Comparison of ENCODE assay signal across 38 cellular contexts in genomic region chr6:49982046-49982445, GRCh38. TPM values are rescaled to one million over a fixed set of nuclear protein-coding genes. Genes with fewer than 3 reads are reported as not detected.
"Had no signal": no experiment of that assay in that cellular context is flagged by ENCODE, and none has a peak within 500 bp of the region (broad histone marks: within the 10 kb centered on the region; RNA-seq: fewer than 3 reads in every experiment).

No MANE protein-coding gene starts in this region.

- H3K36me3 Mint-ChIP-seq: activated CD4-positive, alpha-beta memory T cell treated with anti-CD3 and anti-CD28 coated beads for 36 hours; activated naive CD4-positive, alpha-beta T cell treated with anti-CD3 and anti-CD28 coated beads, Interleukin-2, amount 50 U/mL, for 72 hours; activated naive CD8-positive, alpha-beta T cell treated with anti-CD3 and anti-CD28 coated beads for 36 hours had no signal

- ATAC-seq: activated CD8-positive, alpha-beta T cell treated with anti-CD3 and anti-CD28 coated beads for 36 hours; activated naive CD4-positive, alpha-beta T cell treated with anti-CD3 and anti-CD28 coated beads, Interleukin-2, amount 50 U/mL, for 72 hours; activated T-cell treated with anti-CD3 and anti-CD28 coated beads, Interleukin-2, amount 50 U/mL, for 4 hours; activated T-cell treated with anti-CD3 and anti-CD28 coated beads, Interleukin-2, amount 50 U/mL, for 72 hours; activated T-helper 17 cell treated with anti-CD3 and anti-CD28 coated beads, Interleukin-2, amount 50 U/mL, for 72 hours; body of pancreas had no signal

- H3K36me3 ChIP-seq: adrenal gland, brain microvascular endothelial cell, breast epithelium had no signal

- H3K4me1 ChIP-seq: adrenal gland, body of pancreas, breast epithelium had no signal

- H3K9me3 ChIP-seq: adrenal gland, body of pancreas, breast epithelium had no signal

- H3K27me3 Mint-ChIP-seq: activated B cell treated with CpG ODN at 0.5 μM for 24 hours; activated CD4-positive, alpha-beta memory T cell treated with anti-CD3 and anti-CD28 coated beads for 36 hours; activated CD4-positive, alpha-beta T cell treated with anti-CD3 and anti-CD28 coated beads, Interleukin-2, amount 10 ng/mL, durations not matched to agents 24 days and 14 days; activated CD8-positive, alpha-beta T cell treated with anti-CD3 and anti-CD28 coated beads for 36 hours; activated naive CD8-positive, alpha-beta T cell treated with anti-CD3 and anti-CD28 coated beads for 36 hours; activated T-helper 17 cell treated with anti-CD3 and anti-CD28 coated beads, Interleukin-2, amount 50 U/mL, for 72 hours had no signal

- H3K4me1 Mint-ChIP-seq: activated B cell treated with CpG ODN at 0.5 μM for 24 hours had no signal

- H3K4me3 ChIP-seq: adrenal gland, body of pancreas, breast epithelium had no signal

- H3K27me3 ChIP-seq: adrenal gland, body of pancreas, brain microvascular endothelial cell, breast epithelium had no signal

- H3K27ac ChIP-seq: adrenal gland, body of pancreas, brain microvascular endothelial cell, breast epithelium, VCaP had no signal

- H3K9me3 Mint-ChIP-seq: activated B cell treated with CpG ODN at 0.5 μM for 24 hours; activated CD4-positive, alpha-beta T cell treated with anti-CD3 and anti-CD28 coated beads, Interleukin-2, amount 10 ng/mL, durations not matched to agents 24 days and 14 days; activated naive CD4-positive, alpha-beta T cell treated with anti-CD3 and anti-CD28 coated beads for 36 hours; activated naive CD8-positive, alpha-beta T cell treated with anti-CD3 and anti-CD28 coated beads for 36 hours; activated T-helper 1 cell treated with anti-CD3 and anti-CD28 coated beads, Interleukin-12 subunit alpha, Interleukin-12 subunit beta, Interleukin-2, Interleukin-4 antibody, amounts not matched to agents 30 ng/mL and 10 ng/mL and 1 ng/mL, durations not matched to agents 14 hours and 24 hours and 36 hours; activated T-helper 17 cell treated with anti-CD3 and anti-CD28 coated beads, Interleukin-2, amount 50 U/mL, for 72 hours; T-helper 1 cell treated with Interleukin-12 subunit alpha and Interleukin-12 subunit beta and Interleukin-4 antibody, amounts not matched to agents 30 μg/mL and 1 μg/mL, for 36 hours; T-helper 2 cell treated with Interferon-gamma antibody and Interleukin-4, amounts not matched to agents 5 μg/mL and 100 μg/mL, for 36 hours had no signal

- H3K27ac Mint-ChIP-seq: activated B cell treated with CpG ODN at 0.5 μM for 24 hours; activated CD4-positive, alpha-beta memory T cell treated with anti-CD3 and anti-CD28 coated beads for 36 hours; activated CD4-positive, alpha-beta T cell treated with anti-CD3 and anti-CD28 coated beads, Interleukin-2, amount 10 ng/mL, durations not matched to agents 24 days and 14 days; activated CD8-positive, alpha-beta T cell treated with anti-CD3 and anti-CD28 coated beads for 36 hours; activated naive CD4-positive, alpha-beta T cell treated with anti-CD3 and anti-CD28 coated beads for 36 hours; activated naive CD4-positive, alpha-beta T cell treated with anti-CD3 and anti-CD28 coated beads, Interleukin-2, amount 50 U/mL, for 72 hours; activated naive CD8-positive, alpha-beta T cell treated with anti-CD3 and anti-CD28 coated beads for 36 hours; activated T-cell treated with anti-CD3 and anti-CD28 coated beads, Interleukin-2, amount 50 U/mL, for 72 hours; activated T-helper 1 cell treated with anti-CD3 and anti-CD28 coated beads, Interleukin-12 subunit alpha, Interleukin-12 subunit beta, Interleukin-2, Interleukin-4 antibody, amounts not matched to agents 30 ng/mL and 10 ng/mL and 1 ng/mL, durations not matched to agents 14 hours and 24 hours and 36 hours; activated T-helper 17 cell treated with anti-CD3 and anti-CD28 coated beads, Interleukin-2, amount 50 U/mL, for 72 hours; T-helper 1 cell treated with Interleukin-12 subunit alpha and Interleukin-12 subunit beta and Interleukin-4 antibody, amounts not matched to agents 30 μg/mL and 1 μg/mL, for 36 hours; T-helper 2 cell treated with Interferon-gamma antibody and Interleukin-4, amounts not matched to agents 5 μg/mL and 100 μg/mL, for 36 hours had no signal

- H3K4me3 Mint-ChIP-seq: activated B cell treated with CpG ODN at 0.5 μM for 24 hours; activated CD4-positive, alpha-beta memory T cell treated with anti-CD3 and anti-CD28 coated beads for 36 hours; activated CD4-positive, alpha-beta T cell treated with anti-CD3 and anti-CD28 coated beads, Interleukin-2, amount 10 ng/mL, durations not matched to agents 24 days and 14 days; activated CD8-positive, alpha-beta T cell treated with anti-CD3 and anti-CD28 coated beads for 36 hours; activated naive CD4-positive, alpha-beta T cell treated with anti-CD3 and anti-CD28 coated beads for 36 hours; activated naive CD8-positive, alpha-beta T cell treated with anti-CD3 and anti-CD28 coated beads for 36 hours; activated T-cell treated with anti-CD3 and anti-CD28 coated beads, Interleukin-2, amount 50 U/mL, for 4 hours; activated T-cell treated with anti-CD3 and anti-CD28 coated beads, Interleukin-2, amount 50 U/mL, for 72 hours; activated T-helper 1 cell treated with anti-CD3 and anti-CD28 coated beads, Interleukin-12 subunit alpha, Interleukin-12 subunit beta, Interleukin-2, Interleukin-4 antibody, amounts not matched to agents 30 ng/mL and 10 ng/mL and 1 ng/mL, durations not matched to agents 14 hours and 24 hours and 36 hours; activated T-helper 17 cell treated with anti-CD3 and anti-CD28 coated beads, Interleukin-2, amount 50 U/mL, for 72 hours; T-helper 1 cell treated with Interleukin-12 subunit alpha and Interleukin-12 subunit beta and Interleukin-4 antibody, amounts not matched to agents 30 μg/mL and 1 μg/mL, for 36 hours; T-helper 2 cell treated with Interferon-gamma antibody and Interleukin-4, amounts not matched to agents 5 μg/mL and 100 μg/mL, for 36 hours had no signal

- DNase-seq: activated B cell treated with CpG ODN at 0.5 μM for 24 hours; activated CD4-positive, alpha-beta memory T cell treated with anti-CD3 and anti-CD28 coated beads for 36 hours; activated CD4-positive, alpha-beta T cell treated with anti-CD3 and anti-CD28 coated beads for 4 hours; activated CD4-positive, alpha-beta T cell treated with anti-CD3 and anti-CD28 coated beads, Interleukin-2, amount 10 ng/mL, durations not matched to agents 24 days and 14 days; activated CD4-positive, alpha-beta T cell treated with anti-CD3 and anti-CD28 coated beads, Interleukin-2, amount 50 U/mL, for 1 hour; activated CD4-positive, alpha-beta T cell treated with anti-CD3 and anti-CD28 coated beads, Interleukin-2, amount 50 U/mL, for 4 hours; activated CD4-positive, CD25-positive, alpha-beta regulatory T cell treated with anti-CD3 and anti-CD28 coated beads, Interleukin-2, amount 50 U/mL, for 72 hours; activated CD8-positive, alpha-beta memory T cell treated with anti-CD3 and anti-CD28 coated beads, Interleukin-2, amount 50 U/mL, for 4 hours; activated CD8-positive, alpha-beta T cell treated with anti-CD3 and anti-CD28 coated beads for 36 hours; activated effector memory CD4-positive, alpha-beta T cell treated with anti-CD3 and anti-CD28 coated beads, Interleukin-2, amount 50 U/mL, for 16 hours; activated gamma-delta T cell treated with Interleukin-2 at 50 U/mL for 16 hours; activated naive CD4-positive, alpha-beta T cell; activated naive CD4-positive, alpha-beta T cell treated with anti-CD3 and anti-CD28 coated beads for 36 hours; activated naive CD4-positive, alpha-beta T cell treated with anti-CD3 and anti-CD28 coated beads, Interleukin-2, amount 50 U/mL, for 16 hours; activated naive CD8-positive, alpha-beta T cell treated with anti-CD3 and anti-CD28 coated beads for 36 hours; activated T-cell treated with anti-CD3 and anti-CD28 coated beads for 4 hours; activated T-cell treated with anti-CD3 and anti-CD28 coated beads, Interleukin-2, amount 50 U/mL, for 1 hour; activated T-cell treated with anti-CD3 and anti-CD28 coated beads, Interleukin-2, amount 50 U/mL, for 4 hours; activated T-cell treated with anti-CD3 and anti-CD28 coated beads, Interleukin-2, amount 50 U/mL, for 72 hours; adrenal gland; amniotic stem cell; aorta; body of pancreas; brain microvascular endothelial cell; SW 1271; T-helper 1 cell; T-helper 2 cell; T-helper 9 cell had no signal

RNA-seq across cellular contexts. Expression of gene DEFB113, which starts 12.6 kb away (rescaled TPM):
- total RNA-seq: activated B cell treated with CpG ODN at 0.5 μM for 24 hours; activated CD4-positive, alpha-beta memory T cell treated with anti-CD3 and anti-CD28 coated beads for 36 hours; activated CD4-positive, alpha-beta T cell treated with anti-CD3 and anti-CD28 coated beads, Interleukin-2, amount 10 ng/mL, durations not matched to agents 24 days and 14 days; activated CD8-positive, alpha-beta memory T cell treated with anti-CD3 and anti-CD28 coated beads for 36 hours; activated CD8-positive, alpha-beta T cell treated with anti-CD3 and anti-CD28 coated beads for 36 hours; activated naive CD4-positive, alpha-beta T cell treated with anti-CD3 and anti-CD28 coated beads for 36 hours; activated naive CD4-positive, alpha-beta T cell treated with anti-CD3 and anti-CD28 coated beads, Interleukin-2, amount 50 U/mL, for 72 hours; activated naive CD8-positive, alpha-beta T cell treated with anti-CD3 and anti-CD28 coated beads for 36 hours; activated T-cell treated with anti-CD3 and anti-CD28 coated beads, Interleukin-2, amount 50 U/mL, for 4 hours; activated T-cell treated with anti-CD3 and anti-CD28 coated beads, Interleukin-2, amount 50 U/mL, for 72 hours; activated T-helper 1 cell treated with anti-CD3 and anti-CD28 coated beads, Interleukin-12 subunit alpha, Interleukin-12 subunit beta, Interleukin-2, Interleukin-4 antibody, amounts not matched to agents 30 ng/mL and 10 ng/mL and 1 ng/mL, durations not matched to agents 14 hours and 24 hours and 36 hours; activated T-helper 17 cell treated with anti-CD3 and anti-CD28 coated beads, Interleukin-2, amount 50 U/mL, for 72 hours; adrenal gland; aorta; astrocyte; body of pancreas; breast epithelium; cardiac septum had no signal
- polyA plus RNA-seq: adrenal gland, aorta had no signal

RNA-seq across cellular contexts. Expression of gene DEFB114, which starts 18.1 kb away (rescaled TPM):
- total RNA-seq: activated B cell treated with CpG ODN at 0.5 μM for 24 hours; activated CD4-positive, alpha-beta memory T cell treated with anti-CD3 and anti-CD28 coated beads for 36 hours; activated CD4-positive, alpha-beta T cell treated with anti-CD3 and anti-CD28 coated beads, Interleukin-2, amount 10 ng/mL, durations not matched to agents 24 days and 14 days; activated CD8-positive, alpha-beta memory T cell treated with anti-CD3 and anti-CD28 coated beads for 36 hours; activated CD8-positive, alpha-beta T cell treated with anti-CD3 and anti-CD28 coated beads for 36 hours; activated naive CD4-positive, alpha-beta T cell treated with anti-CD3 and anti-CD28 coated beads for 36 hours; activated naive CD4-positive, alpha-beta T cell treated with anti-CD3 and anti-CD28 coated beads, Interleukin-2, amount 50 U/mL, for 72 hours; activated naive CD8-positive, alpha-beta T cell treated with anti-CD3 and anti-CD28 coated beads for 36 hours; activated T-cell treated with anti-CD3 and anti-CD28 coated beads, Interleukin-2, amount 50 U/mL, for 4 hours; activated T-cell treated with anti-CD3 and anti-CD28 coated beads, Interleukin-2, amount 50 U/mL, for 72 hours; activated T-helper 1 cell treated with anti-CD3 and anti-CD28 coated beads, Interleukin-12 subunit alpha, Interleukin-12 subunit beta, Interleukin-2, Interleukin-4 antibody, amounts not matched to agents 30 ng/mL and 10 ng/mL and 1 ng/mL, durations not matched to agents 14 hours and 24 hours and 36 hours; activated T-helper 17 cell treated with anti-CD3 and anti-CD28 coated beads, Interleukin-2, amount 50 U/mL, for 72 hours; adrenal gland; aorta; astrocyte; body of pancreas; breast epithelium; cardiac septum had no signal
- polyA plus RNA-seq: adrenal gland, aorta had no signal

RNA-seq across cellular contexts. Expression of gene DEFB110, which starts 39.7 kb away (rescaled TPM):
- total RNA-seq: activated B cell treated with CpG ODN at 0.5 μM for 24 hours; activated CD4-positive, alpha-beta memory T cell treated with anti-CD3 and anti-CD28 coated beads for 36 hours; activated CD4-positive, alpha-beta T cell treated with anti-CD3 and anti-CD28 coated beads, Interleukin-2, amount 10 ng/mL, durations not matched to agents 24 days and 14 days; activated CD8-positive, alpha-beta memory T cell treated with anti-CD3 and anti-CD28 coated beads for 36 hours; activated CD8-positive, alpha-beta T cell treated with anti-CD3 and anti-CD28 coated beads for 36 hours; activated naive CD4-positive, alpha-beta T cell treated with anti-CD3 and anti-CD28 coated beads for 36 hours; activated naive CD4-positive, alpha-beta T cell treated with anti-CD3 and anti-CD28 coated beads, Interleukin-2, amount 50 U/mL, for 72 hours; activated naive CD8-positive, alpha-beta T cell treated with anti-CD3 and anti-CD28 coated beads for 36 hours; activated T-cell treated with anti-CD3 and anti-CD28 coated beads, Interleukin-2, amount 50 U/mL, for 4 hours; activated T-cell treated with anti-CD3 and anti-CD28 coated beads, Interleukin-2, amount 50 U/mL, for 72 hours; activated T-helper 1 cell treated with anti-CD3 and anti-CD28 coated beads, Interleukin-12 subunit alpha, Interleukin-12 subunit beta, Interleukin-2, Interleukin-4 antibody, amounts not matched to agents 30 ng/mL and 10 ng/mL and 1 ng/mL, durations not matched to agents 14 hours and 24 hours and 36 hours; activated T-helper 17 cell treated with anti-CD3 and anti-CD28 coated beads, Interleukin-2, amount 50 U/mL, for 72 hours; adrenal gland; aorta; astrocyte; body of pancreas; breast epithelium; cardiac septum had no signal
- polyA plus RNA-seq: adrenal gland, aorta had no signal
